Comparison of ENCODE assay signal across 8 cellular contexts in the genomic region with DNA sequence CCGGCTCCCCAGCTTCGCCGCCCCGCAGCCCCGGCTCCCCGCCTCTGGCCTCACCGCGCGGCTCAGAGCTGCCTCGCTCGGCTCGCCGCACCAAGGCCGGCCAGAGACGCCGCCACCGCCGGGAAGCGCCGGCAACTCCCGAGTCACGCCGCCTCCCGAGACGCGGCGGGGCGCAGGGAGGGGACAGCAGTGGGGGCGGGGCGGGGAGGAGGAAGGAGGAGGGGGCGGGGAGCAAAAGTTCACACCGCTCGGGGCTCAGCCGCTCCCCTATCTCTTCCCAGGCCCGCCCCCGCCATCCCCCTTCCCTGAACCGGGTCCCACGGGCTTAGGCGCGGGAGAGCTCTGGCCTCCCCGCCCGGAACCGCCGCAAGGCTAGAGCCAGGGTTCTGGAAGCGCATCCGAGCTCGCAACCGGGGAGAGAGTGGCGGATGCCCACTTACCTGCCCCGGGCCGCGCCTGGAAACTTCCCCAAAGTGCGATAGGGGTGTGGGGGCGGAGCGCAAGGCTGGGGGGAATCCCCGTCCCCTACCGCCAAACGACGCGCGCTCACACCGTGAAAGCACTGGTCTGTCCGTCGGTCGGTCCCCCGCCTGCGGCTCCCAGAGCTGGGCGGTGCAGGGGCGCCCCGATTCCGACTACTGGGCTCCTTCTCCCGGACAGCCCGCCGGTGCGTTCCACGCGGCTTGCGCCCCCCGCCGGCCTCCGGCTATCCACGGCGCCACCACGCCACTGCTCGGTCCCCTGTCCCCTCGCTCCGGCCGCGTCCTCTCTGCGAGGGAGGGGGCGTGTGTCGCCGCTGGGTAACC. TPM values are rescaled to one million over a fixed set of nuclear protein-coding genes. Genes with fewer than 3 reads are reported as not detected.
DNase-seq lines count a peak whose midpoint lies in the region; ATAC-seq and TF ChIP-seq lines count a peak whose summit lies in the region.

No MANE protein-coding gene starts in this region.

- DNase-seq in CD14-positive monocyte (ENCODE audit: low spot score) (peak; percentile 88), SK-N-DZ (ENCODE audit: low spot score) (peak; percentile 41), endodermal cell (peak; percentile 90), thyroid gland (peak; percentile 67 to 73), Kasumi-1 (lab: John Stamatoyannopoulos, UW) (no peak), cerebellar nuclear complex (lab: John Stamatoyannopoulos, UW) (no peak)

- ATAC-seq in GM21381 (IDR thresholded peaks at IDR 0.05; ENCODE audit: unreplicated experiment): peak; percentile 45

- no peak for TF ChIP-seq CTCF in CD14-positive monocyte (IDR thresholded peaks at IDR 0.05)
- no peak for TF ChIP-seq CTCF in endodermal cell (conservative IDR thresholded peaks at IDR 0.05)
- TF ChIP-seq CTCF in thyroid gland (IDR thresholded peaks at IDR 0.05): peak in 2 of 6 experiments; percentile 9 to 22

- H3K4me1 Mint-ChIP-seq in CD14-positive monocyte (peaks cover 55% of the 10 kb centered on the region), endodermal cell (peaks cover 7% of the 10 kb centered on the region)

- H3K9me3 ChIP-seq in endodermal cell (ENCODE audit: control insufficient read depth, low read length) (peaks cover 7% of the 10 kb centered on the region), mesodermal cell (ENCODE audit: control insufficient read depth, low read length) (peaks cover 7% of the 10 kb centered on the region), thyroid gland (no peaks in the 10 kb centered on the region)

- H3K27me3 ChIP-seq in endodermal cell (ENCODE audit: control insufficient read depth, insufficient read depth, low read length, poor library complexity, severe bottlenecking) (peaks cover 7% of the 10 kb centered on the region), thyroid gland (no peaks in the 10 kb centered on the region)

- H3K27ac Mint-ChIP-seq in CD14-positive monocyte: peak overlapping the region; percentile 83 to 98 (median 95)
- no peak overlapping the region for H3K27ac Mint-ChIP-seq in endodermal cell

- H3K4me3 ChIP-seq in endodermal cell (ENCODE audit: low read length): peak overlapping the region; percentile 80
- peak overlapping the region; percentile 60 for H3K4me3 ChIP-seq in mesodermal cell (ENCODE audit: extremely low read depth, insufficient read depth, low read length, poor library complexity, severe bottlenecking)
- peak overlapping the region; percentile 24 to 66 (median 50) for H3K4me3 ChIP-seq in thyroid gland (replicated peaks in 1 of 3)

- TF ChIP-seq POLR2A in thyroid gland (IDR thresholded peaks at IDR 0.05): peak in 1 of 2 donors; percentile 34

- H3K9me3 Mint-ChIP-seq in CD14-positive monocyte (peaks cover 0 to 23% (median 9%) of the 10 kb centered on the region in 7 donors), endodermal cell (peaks cover 7% of the 10 kb centered on the region)

- H3K36me3 ChIP-seq in endodermal cell (ENCODE audit: control insufficient read depth, insufficient read depth, low read length): no peaks in the 10 kb centered on the region
- H3K36me3 ChIP-seq in mesodermal cell (ENCODE audit: control insufficient read depth, insufficient read depth, low read length): no peaks in the 10 kb centered on the region
- H3K36me3 ChIP-seq in thyroid gland: no peaks in the 10 kb centered on the region

- H3K4me1 ChIP-seq in endodermal cell (ENCODE audit: control insufficient read depth, insufficient read depth, low read length) (no peaks in the 10 kb centered on the region), mesodermal cell (ENCODE audit: control insufficient read depth, insufficient read depth, low read length, poor library complexity, severe bottlenecking) (no peaks in the 10 kb centered on the region), thyroid gland (peaks cover 37 to 55% of the 10 kb centered on the region in 2 donors)

- H3K27ac ChIP-seq in endodermal cell (ENCODE audit: low read depth, low read length) (peak overlapping the region; percentile 1), mesodermal cell (ENCODE audit: low read depth, low read length, severe bottlenecking) (no peak overlapping the region), thyroid gland (peak overlapping the region; percentile 83 to 97 (median 93))

- peak overlapping the region; percentile 73 for H3K9ac ChIP-seq in endodermal cell (ENCODE audit: extremely low read depth, low read length, poor library complexity, severe bottlenecking)

- 0% methylated on average over 11 to 81 of the region's 93 CpGs for WGBS in endodermal cell (ENCODE audit: insufficient coverage in 1 of 2, insufficient read length in 1 of 2), 2 experiments
- 0 to 1% methylated on average over 33 to 47 of the region's 93 CpGs for WGBS in mesodermal cell (ENCODE audit: insufficient coverage in 2 of 2), 2 experiments
- WGBS in thyroid gland, 2 donors: 0 to 3% methylated on average over 2 to 15 of the region's 93 CpGs

- H3K27me3 Mint-ChIP-seq in CD14-positive monocyte (ENCODE audit: low read depth in 3 of 3): peaks cover 27 to 41% (median 40%) of the 10 kb centered on the region in 3 donors
- H3K27me3 Mint-ChIP-seq in endodermal cell (ENCODE audit: insufficient read depth): peaks cover 38% of the 10 kb centered on the region

- intact Hi-C loops in CD14-positive monocyte (cut with micrococcal nuclease) (loop anchor here (1.0 to 10.0 kb wide), 8 partner anchors 50 to 295 kb away; no protein-coding TSS in a partner anchor), thyroid gland (cut with DNase I) (no loop called here)

- H3K36me3 Mint-ChIP-seq in CD14-positive monocyte (peaks cover 52 to 53% of the 10 kb centered on the region in 2 donors), endodermal cell (ENCODE audit: low read depth) (no peaks in the 10 kb centered on the region)

- peak overlapping the region; percentile 95 to 98 for H3K4me3 Mint-ChIP-seq in CD14-positive monocyte
- H3K4me3 Mint-ChIP-seq in endodermal cell: peak overlapping the region; percentile 69

RNA-seq across cellular contexts. Expression of a gene that starts 0.9 kb away (rescaled TPM):
- polyA plus RNA-seq in CD14-positive monocyte: 10 to 100 TPM; 54.4 to 87.5 TPM
- 21.7 and 24.0 TPM in 2 replicates for polyA plus RNA-seq in SK-N-DZ (2014; cell fraction: cytosol; rRNA removed)
- polyA plus RNA-seq in SK-N-DZ (2014; cell fraction: nucleus; rRNA removed): 25.8 and 46.5 TPM in 2 replicates
- total RNA-seq in endodermal cell (10 to 100 TPM in 1 of 2 donors, 1 to 10 TPM in 1; 7.5 to 14.9 TPM), thyroid gland (100 to 1,000 TPM in 1 of 4 donors, 10 to 100 TPM in 3; 43.2 to 104 (median 81.5) TPM)
- 8.9 TPM for polyA plus RNA-seq in endodermal cell (2013, experiment 1 of 2)
- polyA plus RNA-seq in endodermal cell (2013, experiment 2 of 2): 10.0 TPM
- polyA plus RNA-seq in mesodermal cell (2013, experiment 1 of 2): 8.3 TPM
- 5.8 TPM for polyA plus RNA-seq in mesodermal cell (2013, experiment 2 of 2)

Comparison
In these comparisons a context has a peak if more than half of its experiments do, and no peak if none do; other contexts are left out.
1. DNase-seq: peak in CD14-positive monocyte (single experiment), SK-N-DZ (single experiment), endodermal cell (single experiment) and thyroid gland (2 of 2); none in Kasumi-1 (0 of 2) and cerebellar nuclear complex (0 of 2).
2. Peak in every context shown above with its lines, with median percentiles within 50 percentile points of each other: H3K4me3 ChIP-seq.